Comparison of ENCODE assay signal across 1 cellular context in genomic region chr19:1675633-1676350, GRCh38.
TF ChIP-seq lines count a peak whose summit lies in the region.

No MANE protein-coding gene starts in this region.

TF ChIP-seq in HepG2, 621 proteins besides CTCF, POLR2A, EP300 and RAD21 (continued from another document and continues in another):
- TF ChIP-seq ATF5 (CRISPR knock-in tag; IDR thresholded peaks at IDR 0.05; ENCODE audit: low read depth) (no peak), HDAC1 (CRISPR knock-in tag; IDR thresholded peaks at IDR 0.05) (no peak), SIX4 (CRISPR knock-in tag; IDR thresholded peaks at IDR 0.05) (no peak), SRSF1 (optimal IDR thresholded peaks at IDR 0.05; ENCODE audit: low read depth, low read length) (no peak), CENPX (CRISPR knock-in tag; IDR thresholded peaks at IDR 0.05) (no peak), HOMEZ (CRISPR knock-in tag; IDR thresholded peaks at IDR 0.05; ENCODE audit: low read depth) (no peak), FUBP1 (CRISPR knock-in tag; IDR thresholded peaks at IDR 0.05; ENCODE audit: borderline replicate concordance) (no peak), KLF12 (CRISPR knock-in tag; IDR thresholded peaks at IDR 0.05; ENCODE audit: borderline replicate concordance) (no peak), ZNF660 (CRISPR knock-in tag; IDR thresholded peaks at IDR 0.05; ENCODE audit: borderline replicate concordance, low read depth) (no peak), FIP1L1 (IDR thresholded peaks at IDR 0.05; ENCODE audit: borderline replicate concordance, insufficient read depth, low read depth, low read length) (no peak), NFKBIZ (CRISPR knock-in tag; IDR thresholded peaks at IDR 0.05) (no peak), ZBTB2 (CRISPR knock-in tag; IDR thresholded peaks at IDR 0.05; ENCODE audit: low read depth) (0 out of 2 replicates have a peak, but pooled peaks have one; percentile 31), ZFP91 (CRISPR knock-in tag; IDR thresholded peaks at IDR 0.05; ENCODE audit: borderline replicate concordance) (peak; percentile 99), KLF16 (CRISPR knock-in tag; IDR thresholded peaks at IDR 0.05) (no peak), RBM22 (optimal IDR thresholded peaks at IDR 0.05; ENCODE audit: low read length) (no peak), MATR3 (CRISPR knock-in tag; IDR thresholded peaks at IDR 0.05) (no peak), TEAD3 (CRISPR knock-in tag; optimal IDR thresholded peaks at IDR 0.05; ENCODE audit: borderline replicate concordance) (no peak), CREB3 (CRISPR knock-in tag; IDR thresholded peaks at IDR 0.05) (no peak), ZSCAN25 (CRISPR knock-in tag; IDR thresholded peaks at IDR 0.05) (no peak), ZNF34 (CRISPR knock-in tag; IDR thresholded peaks at IDR 0.05; ENCODE audit: borderline replicate concordance) (no peak), ARNT (IDR thresholded peaks at IDR 0.05) (no peak), ZFP90 (CRISPR knock-in tag; IDR thresholded peaks at IDR 0.05; ENCODE audit: borderline replicate concordance) (no peak), ZNF607 (CRISPR knock-in tag; IDR thresholded peaks at IDR 0.05; ENCODE audit: borderline replicate concordance) (no peak), PATZ1 (CRISPR knock-in tag; IDR thresholded peaks at IDR 0.05) (peak; percentile 27), PAWR (CRISPR knock-in tag; IDR thresholded peaks at IDR 0.05; ENCODE audit: borderline replicate concordance) (no peak), RFXANK (CRISPR knock-in tag; IDR thresholded peaks at IDR 0.05) (no peak), EZH2 (conservative IDR thresholded peaks at IDR 0.05; ENCODE audit: low read depth, low read length) (no peak), ZNF576 (CRISPR knock-in tag; IDR thresholded peaks at IDR 0.05) (no peak), SALL1 (CRISPR knock-in tag; IDR thresholded peaks at IDR 0.05) (peak; percentile 10; the same call in 1 of the 2 replicates), GPBP1L1 (CRISPR knock-in tag; IDR thresholded peaks at IDR 0.05) (no peak), NR0B2 (CRISPR knock-in tag; IDR thresholded peaks at IDR 0.05) (no peak), ZNF792 (CRISPR knock-in tag; IDR thresholded peaks at IDR 0.05) (no peak), JARID2 (CRISPR knock-in tag; IDR thresholded peaks at IDR 0.05; ENCODE audit: insufficient replicate concordance) (no peak), MAX (IDR thresholded peaks at IDR 0.05) (0 out of 2 replicates have a peak, but pooled peaks have one; percentile 24), ZNF784 (CRISPR knock-in tag; IDR thresholded peaks at IDR 0.05; ENCODE audit: borderline replicate concordance) (no peak), ZKSCAN8 (CRISPR knock-in tag; IDR thresholded peaks at IDR 0.05; ENCODE audit: borderline replicate concordance) (peak; percentile 61; the same call in 1 of the 2 replicates), ZMYM3 (CRISPR knock-in tag; IDR thresholded peaks at IDR 0.05) (peak; percentile 47; the same call in 1 of the 2 replicates), ZNF839 (CRISPR knock-in tag; IDR thresholded peaks at IDR 0.05; ENCODE audit: borderline replicate concordance) (no peak), AKNA (CRISPR knock-in tag; IDR thresholded peaks at IDR 0.05; ENCODE audit: borderline replicate concordance) (no peak), ZNF253 (CRISPR knock-in tag; IDR thresholded peaks at IDR 0.05; ENCODE audit: borderline replicate concordance) (no peak)
